8 cellular contexts compared by ENCODE assay signal in genomic region chr19:52638601-52639000, GRCh38. TPM values are rescaled to one million over a fixed set of nuclear protein-coding genes. Genes with fewer than 3 reads are reported as not detected.
DNase-seq lines count a peak whose midpoint lies in the region; ATAC-seq and TF ChIP-seq lines count a peak whose summit lies in the region.

No MANE protein-coding gene starts in this region.

- no peaks in the 10 kb centered on the region for H3K27me3 Mint-ChIP-seq in activated CD4-positive, alpha-beta memory T cell treated with anti-CD3 and anti-CD28 coated beads for 36 hours

- no peak for TF ChIP-seq CTCF in ovary (IDR thresholded peaks at IDR 0.05)

- 0 to 2% (median 2%) methylated on average over 14 of the region's 14 CpGs for WGBS in ovary, 3 donors

- no peaks in the 10 kb centered on the region for H3K9me3 ChIP-seq in ovary

- peaks cover 10% of the 10 kb centered on the region for H3K4me1 Mint-ChIP-seq in activated CD4-positive, alpha-beta memory T cell treated with anti-CD3 and anti-CD28 coated beads for 36 hours (ENCODE audit: low read depth)

- H3K36me3 Mint-ChIP-seq in activated CD4-positive, alpha-beta memory T cell treated with anti-CD3 and anti-CD28 coated beads for 36 hours = peaks cover 10% of the 10 kb centered on the region

- peak overlapping the region; percentile 44 for H3K4me3 ChIP-seq in ovary

- peak overlapping the region; percentile 5 to 66 for H3K27ac ChIP-seq in ovary

- H3K27ac Mint-ChIP-seq in activated CD4-positive, alpha-beta memory T cell treated with anti-CD3 and anti-CD28 coated beads for 36 hours = no peak overlapping the region

- peak; percentile 20 for ATAC-seq in HG02938 (IDR thresholded peaks at IDR 0.05; ENCODE audit: unreplicated experiment)
- no peak for ATAC-seq in GM18858 (IDR thresholded peaks at IDR 0.05; ENCODE audit: unreplicated experiment)

- POLR2A ChIA-PET in activated CD4-positive, alpha-beta memory T cell treated with anti-CD3 and anti-CD28 coated beads for 36 hours (lab: Charles Lee) = no interaction called here

- no peaks in the 10 kb centered on the region for H3K36me3 ChIP-seq in ovary

- H3K27me3 ChIP-seq in ovary = no peaks in the 10 kb centered on the region

- intact Hi-C loops in activated CD4-positive, alpha-beta memory T cell treated with anti-CD3 and anti-CD28 coated beads for 36 hours (cut with micrococcal nuclease) = loop anchor here (1.0 to 5.0 kb wide), 6 partner anchors 38 to 371 kb away; partner anchors contain the start of genes ZNF611, ZNF701 and ZNF766
- intact Hi-C loops in head of caudate nucleus (cut with DNase I) = loop anchor here (10.0 kb wide), 1 partner anchor 86 kb away; no protein-coding TSS in a partner anchor
- intact Hi-C loops in ovary (cut with DNase I) = no loop called here

- peaks cover 26% of the 10 kb centered on the region for H3K9me3 Mint-ChIP-seq in activated CD4-positive, alpha-beta memory T cell treated with anti-CD3 and anti-CD28 coated beads for 36 hours

- peaks cover 3% of the 10 kb centered on the region for H3K4me1 ChIP-seq in ovary (ENCODE audit: insufficient read depth)

- no peak for TF ChIP-seq EP300 in ovary (IDR thresholded peaks at IDR 0.05)

- peak overlapping the region; percentile 89 for H3K4me3 Mint-ChIP-seq in activated CD4-positive, alpha-beta memory T cell treated with anti-CD3 and anti-CD28 coated beads for 36 hours

- CTCF ChIA-PET in activated CD4-positive, alpha-beta memory T cell treated with anti-CD3 and anti-CD28 coated beads for 36 hours (lab: Charles Lee) = no interaction called here

- no peak for TF ChIP-seq POLR2A in ovary (IDR thresholded peaks at IDR 0.05)

- peak; percentile 68 for DNase-seq in NCI-H748 (lab: John Stamatoyannopoulos, UW; ENCODE audit: unreplicated experiment)
- DNase-seq in NCI-H748 treated with DMSO at 0.1 percent for 48 hours (lab: John Stamatoyannopoulos, UW) = no peak
- no peak for DNase-seq in activated CD4-positive, alpha-beta memory T cell treated with anti-CD3 and anti-CD28 coated beads for 36 hours
- DNase-seq in head of caudate nucleus = peak in 32 of 42 donors; percentile 3 to 51 (median 20)
- DNase-seq in ovary = peak in 4 of 5 donors; percentile 33 to 53 (median 47)
- no peak for DNase-seq in cortex of kidney (lab: John Stamatoyannopoulos, UW)

RNA-seq across cellular contexts. Expression of gene ZNF83, which starts 0.4 kb away (rescaled TPM):
- total RNA-seq in activated CD4-positive, alpha-beta memory T cell treated with anti-CD3 and anti-CD28 coated beads for 36 hours = 10 to 100 TPM; 28.7 to 31.2 TPM
- total RNA-seq in ovary = 10 to 100 TPM; 50.8 to 84.9 (median 59.0) TPM
- polyA plus RNA-seq in ovary = 10 to 100 TPM; 65.2 to 66.8 TPM

Comparison
In these comparisons a context has a peak if more than half of its experiments do, and no peak if none do; other contexts are left out.
1. DNase-seq: peak in NCI-H748 (single experiment), head of caudate nucleus (32 of 42) and ovary (4 of 5); none in NCI-H748 treated with DMSO at 0.1 percent for 48 hours (single experiment), activated CD4-positive, alpha-beta memory T cell treated with anti-CD3 and anti-CD28 coated beads for 36 hours (single experiment) and cortex of kidney (single experiment).
2. intact Hi-C loops: an anchor here in activated CD4-positive, alpha-beta memory T cell treated with anti-CD3 and anti-CD28 coated beads for 36 hours (1.0 to 5.0 kb wide) and head of caudate nucleus (10.0 kb wide); none called in ovary.